Comparison of ENCODE assay signal across 28 cellular contexts in the genomic region with DNA sequence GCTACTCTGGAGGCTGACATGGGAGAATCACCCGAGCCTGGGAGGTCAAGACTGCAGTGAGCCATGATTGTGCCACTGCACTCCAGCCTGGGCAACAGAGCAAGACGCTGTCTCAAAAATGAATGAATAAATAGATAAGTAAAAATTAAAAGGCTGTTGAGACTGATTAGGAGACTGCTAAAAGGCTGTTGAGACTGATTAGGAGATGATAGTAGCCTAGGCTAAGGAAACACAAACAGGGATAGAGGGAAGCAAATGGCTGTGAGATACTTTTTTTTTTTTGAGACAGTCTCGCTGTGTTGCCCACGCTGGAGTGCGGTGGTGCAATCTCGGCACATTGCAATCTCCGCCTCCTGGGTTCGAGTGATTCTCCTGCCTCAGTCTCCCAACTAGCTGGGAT. TPM values are rescaled to one million over a fixed set of nuclear protein-coding genes. Genes with fewer than 3 reads are reported as not detected.
"Had no signal": no experiment of that assay in that cellular context is flagged by ENCODE, and none has a peak within 500 bp of the region (broad histone marks: within the 10 kb centered on the region; RNA-seq: fewer than 3 reads in every experiment).

No MANE protein-coding gene starts in this region.

- H3K4me3 ChIP-seq: ascending aorta, breast epithelium, cardiac muscle cell, coronary artery, dorsolateral prefrontal cortex, esophagus squamous epithelium, gastroesophageal sphincter had no signal

- H3K4me1 ChIP-seq: ascending aorta, breast epithelium, esophagus squamous epithelium, gastroesophageal sphincter had no signal

- H3K27me3 ChIP-seq: ascending aorta, breast epithelium, cardiac muscle cell, dorsolateral prefrontal cortex, esophagus squamous epithelium, gastroesophageal sphincter had no signal

- H3K27me3 Mint-ChIP-seq: activated CD4-positive, alpha-beta T cell treated with anti-CD3 and anti-CD28 coated beads for 36 hours; activated CD8-positive, alpha-beta T cell treated with anti-CD3 and anti-CD28 coated beads for 36 hours; activated naive CD8-positive, alpha-beta T cell treated with anti-CD3 and anti-CD28 coated beads for 36 hours; activated T-helper 17 cell treated with anti-CD3 and anti-CD28 coated beads, Interleukin-2, amount 50 U/mL, for 72 hours; dendritic cell treated with granulocyte-macrophage colony-stimulating factor and Interleukin-4, amounts not matched to agents 40 ng/mL and 50 ng/mL, for 4 days had no signal

- ATAC-seq: activated CD4-positive, alpha-beta T cell treated with anti-CD3 and anti-CD28 coated beads for 36 hours; activated CD8-positive, alpha-beta T cell treated with anti-CD3 and anti-CD28 coated beads for 36 hours; activated T-cell treated with anti-CD3 and anti-CD28 coated beads, Interleukin-2, amount 50 U/mL, for 4 hours; activated T-helper 17 cell treated with anti-CD3 and anti-CD28 coated beads, Interleukin-2, amount 50 U/mL, for 72 hours; gastroesophageal sphincter had no signal

- DNase-seq: activated CD4-positive, alpha-beta T cell treated with anti-CD3 and anti-CD28 coated beads for 36 hours; activated CD4-positive, alpha-beta T cell treated with anti-CD3 and anti-CD28 coated beads, Interleukin-2, amount 50 U/mL, for 1 hour; activated CD4-positive, alpha-beta T cell treated with anti-CD3 and anti-CD28 coated beads, Interleukin-2, amount 50 U/mL, for 48 hours; activated CD4-positive, CD25-positive, alpha-beta regulatory T cell; activated CD4-positive, CD25-positive, alpha-beta regulatory T cell treated with anti-CD3 and anti-CD28 coated beads, Interleukin-2, amount 50 U/mL, for 72 hours; activated CD8-positive, alpha-beta memory T cell treated with anti-CD3 and anti-CD28 coated beads for 24 hours; activated CD8-positive, alpha-beta T cell treated with anti-CD3 and anti-CD28 coated beads for 36 hours; activated effector memory CD4-positive, alpha-beta T cell treated with Interleukin-2 at 50 U/mL for 16 hours; activated gamma-delta T cell treated with Interleukin-2 at 50 U/mL for 16 hours; activated naive CD4-positive, alpha-beta T cell treated with anti-CD3 and anti-CD28 coated beads, Interleukin-2, amount 50 U/mL, for 16 hours; activated naive CD4-positive, alpha-beta T cell treated with Interleukin-2 at 50 U/mL for 16 hours; activated naive CD8-positive, alpha-beta T cell treated with anti-CD3 and anti-CD28 coated beads for 36 hours; activated T-cell treated with anti-CD3 and anti-CD28 coated beads, Interleukin-2, amount 50 U/mL, for 4 hours; central memory CD4-positive, alpha-beta T cell; dorsolateral prefrontal cortex; effector memory CD4-positive, alpha-beta T cell; esophagus squamous epithelium; foreskin melanocyte; T-helper 1 cell; T-helper 2 cell had no signal

- H3K9me3 ChIP-seq: ascending aorta, breast epithelium, esophagus squamous epithelium, gastroesophageal sphincter had no signal

- H3K27ac Mint-ChIP-seq: activated CD4-positive, alpha-beta T cell treated with anti-CD3 and anti-CD28 coated beads for 36 hours; activated CD8-positive, alpha-beta T cell treated with anti-CD3 and anti-CD28 coated beads for 36 hours; activated naive CD8-positive, alpha-beta T cell treated with anti-CD3 and anti-CD28 coated beads for 36 hours; activated T-helper 17 cell treated with anti-CD3 and anti-CD28 coated beads, Interleukin-2, amount 50 U/mL, for 72 hours; brain; dendritic cell treated with granulocyte-macrophage colony-stimulating factor and Interleukin-4, amounts not matched to agents 40 ng/mL and 50 ng/mL, for 4 days had no signal

- H3K27ac ChIP-seq: ascending aorta, breast epithelium, cardiac muscle cell, coronary artery, dorsolateral prefrontal cortex, esophagus squamous epithelium, gastroesophageal sphincter had no signal

- H3K4me1 Mint-ChIP-seq: activated CD4-positive, alpha-beta T cell treated with anti-CD3 and anti-CD28 coated beads for 36 hours; activated naive CD8-positive, alpha-beta T cell treated with anti-CD3 and anti-CD28 coated beads for 36 hours; activated T-helper 17 cell treated with anti-CD3 and anti-CD28 coated beads, Interleukin-2, amount 50 U/mL, for 72 hours; brain had no signal

- H3K4me3 Mint-ChIP-seq: activated CD4-positive, alpha-beta T cell treated with anti-CD3 and anti-CD28 coated beads for 36 hours; activated CD8-positive, alpha-beta T cell treated with anti-CD3 and anti-CD28 coated beads for 36 hours; activated naive CD8-positive, alpha-beta T cell treated with anti-CD3 and anti-CD28 coated beads for 36 hours; activated T-cell treated with anti-CD3 and anti-CD28 coated beads, Interleukin-2, amount 50 U/mL, for 4 hours; activated T-helper 17 cell treated with anti-CD3 and anti-CD28 coated beads, Interleukin-2, amount 50 U/mL, for 72 hours; brain; dendritic cell treated with granulocyte-macrophage colony-stimulating factor and Interleukin-4, amounts not matched to agents 40 ng/mL and 50 ng/mL, for 4 days had no signal

- H3K36me3 ChIP-seq: breast epithelium had no signal

- H3K9me3 Mint-ChIP-seq: activated CD8-positive, alpha-beta T cell treated with anti-CD3 and anti-CD28 coated beads for 36 hours; activated naive CD8-positive, alpha-beta T cell treated with anti-CD3 and anti-CD28 coated beads for 36 hours; activated T-cell treated with anti-CD3 and anti-CD28 coated beads, Interleukin-2, amount 50 U/mL, for 4 hours; activated T-helper 17 cell treated with anti-CD3 and anti-CD28 coated beads, Interleukin-2, amount 50 U/mL, for 72 hours; brain; dendritic cell treated with granulocyte-macrophage colony-stimulating factor and Interleukin-4, amounts not matched to agents 40 ng/mL and 50 ng/mL, for 4 days had no signal

RNA-seq across cellular contexts. Expression of a gene that starts 28.6 kb away (rescaled TPM):
- total RNA-seq: ascending aorta had no signal
